Comparison of ENCODE assay signal across 1 cellular context in the genomic region with DNA sequence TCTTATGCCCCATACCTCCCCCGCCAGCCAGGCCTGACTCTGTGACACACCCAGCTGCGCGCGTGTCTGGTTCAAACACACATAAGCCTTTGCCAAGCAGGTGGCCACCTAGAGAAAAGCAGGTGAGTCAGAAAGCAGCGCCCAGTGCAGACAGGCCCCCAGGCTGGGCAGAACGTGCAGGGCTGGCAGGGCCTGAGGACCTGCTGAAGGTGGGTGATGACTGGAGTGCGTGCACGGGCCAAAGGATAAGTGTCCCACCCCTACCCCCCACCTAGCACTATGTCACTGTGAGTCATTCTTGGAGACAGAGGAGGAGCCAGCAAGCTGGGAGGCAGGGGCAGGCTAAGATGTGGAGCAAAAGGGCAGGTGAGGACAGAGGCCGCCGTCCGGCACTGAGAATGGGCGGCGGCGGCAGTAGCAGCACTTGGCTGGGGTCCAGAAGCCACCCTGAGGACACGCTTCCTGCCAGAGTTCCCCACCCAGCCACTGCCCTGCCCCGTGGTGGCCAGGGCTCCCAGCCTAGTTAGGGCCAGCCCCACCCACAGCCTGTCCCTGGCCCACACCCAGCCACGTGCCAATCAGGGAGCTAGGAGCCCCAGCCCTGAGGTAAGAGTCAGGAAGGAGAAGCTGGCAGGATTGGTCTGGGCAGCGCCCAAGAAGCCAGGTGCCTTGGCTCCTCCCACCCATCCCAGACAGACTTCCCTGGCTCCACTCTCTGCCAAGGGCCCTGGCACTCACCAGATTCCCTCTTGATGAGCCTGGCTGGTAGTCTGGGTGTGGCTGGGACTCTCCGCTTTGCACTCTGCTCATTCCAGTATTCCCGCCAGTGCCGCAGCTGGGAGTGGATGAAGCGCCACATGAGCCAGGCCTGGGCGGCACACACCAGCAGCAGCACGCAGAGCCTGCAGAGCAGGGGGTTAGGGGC.
A peak's percentile ranks its signal among the peaks of the same experiment; 100 is the strongest.
TF ChIP-seq lines count a peak whose summit lies in the region.

No MANE protein-coding gene starts in this region.

TF ChIP-seq in HEK293, 187 proteins besides CTCF, POLR2A, EP300 and RAD21 (continued from another document):
- TF ChIP-seq, protein P1, sequence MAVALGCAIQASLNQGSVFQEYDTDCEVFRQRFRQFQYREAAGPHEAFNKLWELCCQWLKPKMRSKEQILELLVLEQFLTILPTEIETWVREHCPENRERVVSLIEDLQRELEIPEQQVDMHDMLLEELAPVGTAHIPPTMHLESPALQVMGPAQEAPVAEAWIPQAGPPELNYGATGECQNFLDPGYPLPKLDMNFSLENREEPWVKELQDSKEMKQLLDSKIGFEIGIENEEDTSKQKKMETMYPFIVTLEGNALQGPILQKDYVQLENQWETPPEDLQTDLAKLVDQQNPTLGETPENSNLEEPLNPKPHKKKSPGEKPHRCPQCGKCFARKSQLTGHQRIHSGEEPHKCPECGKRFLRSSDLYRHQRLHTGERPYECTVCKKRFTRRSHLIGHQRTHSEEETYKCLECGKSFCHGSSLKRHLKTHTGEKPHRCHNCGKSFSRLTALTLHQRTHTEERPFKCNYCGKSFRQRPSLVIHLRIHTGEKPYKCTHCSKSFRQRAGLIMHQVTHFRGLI (tag by site-specific recombination; IDR thresholded peaks at IDR 0.05): peak; percentile 62; the same call in 1 of the 2 replicates
- TF ChIP-seq ZNF404 (tag by site-specific recombination; IDR thresholded peaks at IDR 0.05) (no peak), ZNF350 (tag by site-specific recombination; IDR thresholded peaks at IDR 0.05) (no peak), ZFP37 (tag by site-specific recombination; IDR thresholded peaks at IDR 0.05) (peak; percentile 72; the same call in 1 of the 2 replicates), MZF1 (tag by site-specific recombination; IDR thresholded peaks at IDR 0.05; ENCODE audit: borderline replicate concordance) (no peak), SP3 (tag by site-specific recombination; IDR thresholded peaks at IDR 0.05) (peak; percentile 77), ZNF214 (tag by site-specific recombination; IDR thresholded peaks at IDR 0.05; ENCODE audit: borderline replicate concordance) (no peak), WT1 (tag by site-specific recombination; IDR thresholded peaks at IDR 0.05) (peak; percentile 77), ZNF335 (tag by site-specific recombination; conservative IDR thresholded peaks at IDR 0.05) (peak; percentile 87), ZNF660 (tag by site-specific recombination; IDR thresholded peaks at IDR 0.05) (peak; percentile 61; the same call in 1 of the 2 replicates), ZNF324 (tag by site-specific recombination; IDR thresholded peaks at IDR 0.05) (peak; percentile 90; the same call in 1 of the 2 replicates), MYNN (tag by site-specific recombination; IDR thresholded peaks at IDR 0.05; ENCODE audit: borderline replicate concordance) (peak; percentile 9; the same call in 1 of the 2 replicates)
- TF ChIP-seq, protein P2, sequence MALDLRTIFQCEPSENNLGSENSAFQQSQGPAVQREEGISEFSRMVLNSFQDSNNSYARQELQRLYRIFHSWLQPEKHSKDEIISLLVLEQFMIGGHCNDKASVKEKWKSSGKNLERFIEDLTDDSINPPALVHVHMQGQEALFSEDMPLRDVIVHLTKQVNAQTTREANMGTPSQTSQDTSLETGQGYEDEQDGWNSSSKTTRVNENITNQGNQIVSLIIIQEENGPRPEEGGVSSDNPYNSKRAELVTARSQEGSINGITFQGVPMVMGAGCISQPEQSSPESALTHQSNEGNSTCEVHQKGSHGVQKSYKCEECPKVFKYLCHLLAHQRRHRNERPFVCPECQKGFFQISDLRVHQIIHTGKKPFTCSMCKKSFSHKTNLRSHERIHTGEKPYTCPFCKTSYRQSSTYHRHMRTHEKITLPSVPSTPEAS (tag by site-specific recombination; IDR thresholded peaks at IDR 0.05): 0 out of 2 replicates have a peak, but pooled peaks have one; percentile 17
- TF ChIP-seq, protein P3, sequence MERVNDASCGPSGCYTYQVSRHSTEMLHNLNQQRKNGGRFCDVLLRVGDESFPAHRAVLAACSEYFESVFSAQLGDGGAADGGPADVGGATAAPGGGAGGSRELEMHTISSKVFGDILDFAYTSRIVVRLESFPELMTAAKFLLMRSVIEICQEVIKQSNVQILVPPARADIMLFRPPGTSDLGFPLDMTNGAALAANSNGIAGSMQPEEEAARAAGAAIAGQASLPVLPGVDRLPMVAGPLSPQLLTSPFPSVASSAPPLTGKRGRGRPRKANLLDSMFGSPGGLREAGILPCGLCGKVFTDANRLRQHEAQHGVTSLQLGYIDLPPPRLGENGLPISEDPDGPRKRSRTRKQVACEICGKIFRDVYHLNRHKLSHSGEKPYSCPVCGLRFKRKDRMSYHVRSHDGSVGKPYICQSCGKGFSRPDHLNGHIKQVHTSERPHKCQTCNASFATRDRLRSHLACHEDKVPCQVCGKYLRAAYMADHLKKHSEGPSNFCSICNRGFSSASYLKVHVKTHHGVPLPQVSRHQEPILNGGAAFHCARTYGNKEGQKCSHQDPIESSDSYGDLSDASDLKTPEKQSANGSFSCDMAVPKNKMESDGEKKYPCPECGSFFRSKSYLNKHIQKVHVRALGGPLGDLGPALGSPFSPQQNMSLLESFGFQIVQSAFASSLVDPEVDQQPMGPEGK (tag by site-specific recombination; IDR thresholded peaks at IDR 0.05): peak; percentile 97
- TF ChIP-seq, protein P4, sequence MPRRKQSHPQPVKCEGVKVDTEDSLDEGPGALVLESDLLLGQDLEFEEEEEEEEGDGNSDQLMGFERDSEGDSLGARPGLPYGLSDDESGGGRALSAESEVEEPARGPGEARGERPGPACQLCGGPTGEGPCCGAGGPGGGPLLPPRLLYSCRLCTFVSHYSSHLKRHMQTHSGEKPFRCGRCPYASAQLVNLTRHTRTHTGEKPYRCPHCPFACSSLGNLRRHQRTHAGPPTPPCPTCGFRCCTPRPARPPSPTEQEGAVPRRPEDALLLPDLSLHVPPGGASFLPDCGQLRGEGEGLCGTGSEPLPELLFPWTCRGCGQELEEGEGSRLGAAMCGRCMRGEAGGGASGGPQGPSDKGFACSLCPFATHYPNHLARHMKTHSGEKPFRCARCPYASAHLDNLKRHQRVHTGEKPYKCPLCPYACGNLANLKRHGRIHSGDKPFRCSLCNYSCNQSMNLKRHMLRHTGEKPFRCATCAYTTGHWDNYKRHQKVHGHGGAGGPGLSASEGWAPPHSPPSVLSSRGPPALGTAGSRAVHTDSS (tag by site-specific recombination; IDR thresholded peaks at IDR 0.05): no peak
